In the genomic region with DNA sequence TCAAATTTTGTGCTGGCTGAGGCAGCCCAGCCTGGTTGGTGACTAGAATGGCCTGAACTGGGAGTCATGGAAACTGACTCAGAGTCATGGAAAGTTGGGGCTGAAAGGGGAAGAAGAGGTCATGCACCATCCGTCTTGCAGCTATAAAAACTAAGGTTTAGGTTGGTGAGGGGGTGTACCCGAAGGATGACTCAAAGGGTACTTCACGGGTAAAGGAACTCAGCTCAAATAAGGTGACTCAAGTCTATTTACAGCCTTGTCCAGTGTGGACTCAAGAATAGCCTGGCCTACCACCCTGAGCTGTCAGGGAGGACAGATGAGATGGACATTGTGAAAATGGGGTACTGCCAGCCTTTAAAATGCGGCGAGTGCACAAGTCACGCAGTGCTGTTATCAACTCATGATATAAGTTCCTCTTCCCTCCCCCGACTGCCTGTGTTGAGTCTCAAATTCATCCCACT, we compare ENCODE assay signal across 8 cellular contexts.
DNase-seq lines count a peak whose midpoint lies in the region; ATAC-seq lines count a peak whose summit lies in the region.

No MANE protein-coding gene starts in this region.

- peak; percentile 59 for ATAC-seq in GM21381 (IDR thresholded peaks at IDR 0.05; ENCODE audit: unreplicated experiment)

- DNase-seq in Ammon's horn (ENCODE audit: low spot score): peak; percentile 22
- peak; percentile 66 for DNase-seq in OCI-M1 (lab: John Stamatoyannopoulos, UW)
- peak; percentile 36 for DNase-seq in left kidney (ENCODE audit: low read depth, low spot score)
- no peak for DNase-seq in NCI-H510A treated with DMSO at 0.1 percent for 48 hours (lab: John Stamatoyannopoulos, UW)
- no peak for DNase-seq in NCI-H2171 (lab: John Stamatoyannopoulos, UW)
- no peak for DNase-seq in NCI-H526 (lab: John Stamatoyannopoulos, UW)
- no peak for DNase-seq in effector CD4-positive, alpha-beta T cell

Comparison
In these comparisons a context has a peak if more than half of its experiments do, and no peak if none do; other contexts are left out.
1. DNase-seq: peak in Ammon's horn (single experiment), OCI-M1 (single experiment) and left kidney (single experiment); none in NCI-H510A treated with DMSO at 0.1 percent for 48 hours (single experiment), NCI-H2171 (single experiment), NCI-H526 (0 of 2) and effector CD4-positive, alpha-beta T cell (single experiment).